Comparison of ENCODE assay signal across 1 cellular context in the genomic region with DNA sequence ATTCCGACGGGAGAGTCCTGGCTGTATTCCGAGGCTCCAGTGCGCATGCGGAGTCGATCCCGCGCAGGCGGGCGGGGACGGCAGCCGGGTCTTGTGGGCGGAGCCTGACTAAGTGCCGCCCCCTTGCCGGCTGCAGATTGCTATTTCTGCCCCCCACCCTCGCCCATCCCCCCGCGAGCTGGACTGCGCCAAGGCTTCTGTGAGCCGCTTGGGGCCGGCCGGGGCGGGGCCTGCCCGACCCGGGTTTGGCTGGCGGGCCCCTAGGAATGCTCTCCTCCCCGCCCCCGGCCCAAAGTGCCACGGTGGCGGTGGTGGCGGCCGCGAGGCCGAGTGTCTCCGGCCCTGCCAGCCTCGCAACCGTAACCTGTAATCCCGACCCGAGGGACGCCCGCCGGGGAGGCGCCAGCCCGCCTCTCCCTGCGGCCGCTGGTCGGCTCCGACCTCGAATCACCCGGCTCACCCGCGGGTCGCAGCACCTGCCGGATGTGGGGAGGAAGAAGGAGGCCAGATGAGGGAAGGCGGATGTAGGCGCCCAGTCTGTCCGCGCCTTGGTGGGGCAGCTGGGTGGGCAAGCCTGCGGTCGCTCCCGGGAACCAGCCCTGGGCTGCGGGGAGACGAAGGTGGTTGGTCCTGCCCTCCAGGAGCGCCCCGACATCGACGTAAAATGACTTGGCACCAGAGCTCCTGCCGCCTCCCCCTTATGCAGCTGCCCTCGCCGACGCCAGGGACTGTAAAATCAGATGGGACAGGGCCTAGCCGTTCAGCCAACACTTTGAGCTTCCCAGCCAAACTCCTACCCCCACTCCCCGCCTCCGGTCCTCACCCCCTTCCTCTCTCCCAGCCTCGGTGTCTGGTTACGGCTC.
TF ChIP-seq lines count a peak whose summit lies in the region.

No MANE protein-coding gene starts in this region.

TF ChIP-seq in K562, 482 proteins besides CTCF, POLR2A, EP300 and RAD21 (continued from another document and continues in another):
- TF ChIP-seq CHD4 (IDR thresholded peaks at IDR 0.05; ENCODE audit: insufficient read depth, insufficient replicate concordance, low read depth, low read length, poor library complexity, severe bottlenecking) = no peak
- no peak for TF ChIP-seq PCBP2 (IDR thresholded peaks at IDR 0.05; ENCODE audit: low read depth, low read length, poor library complexity, severe bottlenecking)
- TF ChIP-seq ZNF239 (CRISPR knock-in tag; IDR thresholded peaks at IDR 0.05) = no peak
- no peak for TF ChIP-seq ZNF707 (CRISPR knock-in tag; conservative IDR thresholded peaks at IDR 0.05)
- TF ChIP-seq SMARCC2 (IDR thresholded peaks at IDR 0.05; ENCODE audit: low read depth) = no peak
- TF ChIP-seq SREBF1 (IDR thresholded peaks at IDR 0.05; ENCODE audit: borderline replicate concordance, low read depth, low read length) = no peak
- no peak for TF ChIP-seq ZNF253 (CRISPR knock-in tag; conservative IDR thresholded peaks at IDR 0.05)
- TF ChIP-seq, protein P1, sequence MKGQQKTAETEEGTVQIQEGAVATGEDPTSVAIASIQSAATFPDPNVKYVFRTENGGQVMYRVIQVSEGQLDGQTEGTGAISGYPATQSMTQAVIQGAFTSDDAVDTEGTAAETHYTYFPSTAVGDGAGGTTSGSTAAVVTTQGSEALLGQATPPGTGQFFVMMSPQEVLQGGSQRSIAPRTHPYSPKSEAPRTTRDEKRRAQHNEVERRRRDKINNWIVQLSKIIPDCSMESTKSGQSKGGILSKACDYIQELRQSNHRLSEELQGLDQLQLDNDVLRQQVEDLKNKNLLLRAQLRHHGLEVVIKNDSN (CRISPR knock-in tag; IDR thresholded peaks at IDR 0.05) = no peak
- no peak for TF ChIP-seq ZNF12 (CRISPR knock-in tag; IDR thresholded peaks at IDR 0.05)
- no peak for TF ChIP-seq MECOM (CRISPR knock-in tag; IDR thresholded peaks at IDR 0.05)
- TF ChIP-seq, protein P2, sequence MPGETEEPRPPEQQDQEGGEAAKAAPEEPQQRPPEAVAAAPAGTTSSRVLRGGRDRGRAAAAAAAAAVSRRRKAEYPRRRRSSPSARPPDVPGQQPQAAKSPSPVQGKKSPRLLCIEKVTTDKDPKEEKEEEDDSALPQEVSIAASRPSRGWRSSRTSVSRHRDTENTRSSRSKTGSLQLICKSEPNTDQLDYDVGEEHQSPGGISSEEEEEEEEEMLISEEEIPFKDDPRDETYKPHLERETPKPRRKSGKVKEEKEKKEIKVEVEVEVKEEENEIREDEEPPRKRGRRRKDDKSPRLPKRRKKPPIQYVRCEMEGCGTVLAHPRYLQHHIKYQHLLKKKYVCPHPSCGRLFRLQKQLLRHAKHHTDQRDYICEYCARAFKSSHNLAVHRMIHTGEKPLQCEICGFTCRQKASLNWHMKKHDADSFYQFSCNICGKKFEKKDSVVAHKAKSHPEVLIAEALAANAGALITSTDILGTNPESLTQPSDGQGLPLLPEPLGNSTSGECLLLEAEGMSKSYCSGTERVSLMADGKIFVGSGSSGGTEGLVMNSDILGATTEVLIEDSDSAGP (CRISPR knock-in tag; IDR thresholded peaks at IDR 0.05) = no peak
- no peak for TF ChIP-seq MCM5 (IDR thresholded peaks at IDR 0.05; ENCODE audit: low read depth)
- TF ChIP-seq TFAM (CRISPR knock-in tag; conservative IDR thresholded peaks at IDR 0.05) = no peak
- TF ChIP-seq TEAD1 (CRISPR knock-in tag; IDR thresholded peaks at IDR 0.05) = peak in 1 of 2 experiments; percentile 24; a peak in 1 of 4 replicates
- TF ChIP-seq YBX1 (IDR thresholded peaks at IDR 0.05) = no peak
- TF ChIP-seq ZNF197 (CRISPR knock-in tag; IDR thresholded peaks at IDR 0.05; ENCODE audit: low read depth) = no peak
- TF ChIP-seq CHD2 (IDR thresholded peaks at IDR 0.05; ENCODE audit: low read depth, low read length) = no peak
- TF ChIP-seq FOXO4 (CRISPR knock-in tag; IDR thresholded peaks at IDR 0.05) = no peak
- peak; percentile 50; the same call in 1 of the 2 replicates for TF ChIP-seq GATAD2B (IDR thresholded peaks at IDR 0.05; ENCODE audit: borderline replicate concordance)
- no peak for TF ChIP-seq CREB5 (CRISPR knock-in tag; IDR thresholded peaks at IDR 0.05)
- no peak for TF ChIP-seq ILK (tag; IDR thresholded peaks at IDR 0.05; ENCODE audit: borderline replicate concordance, low read depth)
- TF ChIP-seq ESRRA (IDR thresholded peaks at IDR 0.05; ENCODE audit: borderline replicate concordance, low read depth) = no peak; the same call in 1 of the 2 replicates
- TF ChIP-seq ZBTB7A (IDR thresholded peaks at IDR 0.05; ENCODE audit: borderline replicate concordance, control insufficient read depth, low read depth, low read length) = peak; percentile 80; the same call in 1 of the 2 replicates
- no peak for TF ChIP-seq PHB2 (IDR thresholded peaks at IDR 0.05; ENCODE audit: low read depth)
- TF ChIP-seq ZNF121 (CRISPR knock-in tag; conservative IDR thresholded peaks at IDR 0.05) = no peak
- TF ChIP-seq KHSRP (IDR thresholded peaks at IDR 0.05) = no peak
- no peak for TF ChIP-seq ZNF165 (CRISPR knock-in tag; IDR thresholded peaks at IDR 0.05; ENCODE audit: borderline replicate concordance)
- no peak for TF ChIP-seq ZZZ3 (IDR thresholded peaks at IDR 0.05)
- no peak for TF ChIP-seq ZNF639 (CRISPR knock-in tag; conservative IDR thresholded peaks at IDR 0.05 in 1 of 2, IDR thresholded peaks at IDR 0.05 in 1 of 2)
- TF ChIP-seq RBM17 (IDR thresholded peaks at IDR 0.05; ENCODE audit: borderline replicate concordance, low read depth, low read length) = no peak
- no peak for TF ChIP-seq PREB (CRISPR knock-in tag; IDR thresholded peaks at IDR 0.05)
- TF ChIP-seq HMG20A (CRISPR knock-in tag; conservative IDR thresholded peaks at IDR 0.05) = no peak
- no peak for TF ChIP-seq TARDBP (IDR thresholded peaks at IDR 0.05)
- 0 out of 2 replicates have a peak, but pooled peaks have one; percentile 32 for TF ChIP-seq CREB3 (tag; conservative IDR thresholded peaks at IDR 0.05; ENCODE audit: low read depth)
- no peak for TF ChIP-seq CAMTA2 (CRISPR knock-in tag; conservative IDR thresholded peaks at IDR 0.05)
- no peak for TF ChIP-seq XRCC5 (IDR thresholded peaks at IDR 0.05; ENCODE audit: low read depth, low read length)
- TF ChIP-seq CBFB (CRISPR knock-in tag; IDR thresholded peaks at IDR 0.05) = no peak
- no peak for TF ChIP-seq BRCA1 (IDR thresholded peaks at IDR 0.05)
- TF ChIP-seq BRCA1 (CRISPR knock-in tag; IDR thresholded peaks at IDR 0.05) = no peak
- TF ChIP-seq ZC3H11A (IDR thresholded peaks at IDR 0.05; ENCODE audit: low read depth, low read length) = no peak
- no peak for TF ChIP-seq SIN3A (IDR thresholded peaks at IDR 0.05; ENCODE audit: borderline replicate concordance in 2 of 2, control insufficient read depth in 1 of 2, low read depth in 2 of 2, low read length in 2 of 2)
- TF ChIP-seq, protein P3, sequence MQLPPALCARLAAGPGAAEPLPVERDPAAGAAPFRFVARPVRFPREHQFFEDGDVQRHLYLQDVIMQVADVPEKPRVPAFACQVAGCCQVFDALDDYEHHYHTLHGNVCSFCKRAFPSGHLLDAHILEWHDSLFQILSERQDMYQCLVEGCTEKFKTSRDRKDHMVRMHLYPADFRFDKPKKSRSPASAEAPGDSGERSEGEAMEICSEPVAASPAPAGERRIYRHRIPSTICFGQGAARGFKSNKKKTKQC (CRISPR knock-in tag; IDR thresholded peaks at IDR 0.05) = no peak
- no peak for TF ChIP-seq SMC3 (conservative IDR thresholded peaks at IDR 0.05; ENCODE audit: insufficient read depth, low read depth, low read length)
- TF ChIP-seq, protein P4, sequence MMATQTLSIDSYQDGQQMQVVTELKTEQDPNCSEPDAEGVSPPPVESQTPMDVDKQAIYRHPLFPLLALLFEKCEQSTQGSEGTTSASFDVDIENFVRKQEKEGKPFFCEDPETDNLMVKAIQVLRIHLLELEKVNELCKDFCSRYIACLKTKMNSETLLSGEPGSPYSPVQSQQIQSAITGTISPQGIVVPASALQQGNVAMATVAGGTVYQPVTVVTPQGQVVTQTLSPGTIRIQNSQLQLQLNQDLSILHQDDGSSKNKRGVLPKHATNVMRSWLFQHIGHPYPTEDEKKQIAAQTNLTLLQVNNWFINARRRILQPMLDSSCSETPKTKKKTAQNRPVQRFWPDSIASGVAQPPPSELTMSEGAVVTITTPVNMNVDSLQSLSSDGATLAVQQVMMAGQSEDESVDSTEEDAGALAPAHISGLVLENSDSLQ (IDR thresholded peaks at IDR 0.05) = no peak
- TF ChIP-seq ARHGAP35 (IDR thresholded peaks at IDR 0.05; ENCODE audit: partially characterized antibody) = no peak
- TF ChIP-seq, protein P5, sequence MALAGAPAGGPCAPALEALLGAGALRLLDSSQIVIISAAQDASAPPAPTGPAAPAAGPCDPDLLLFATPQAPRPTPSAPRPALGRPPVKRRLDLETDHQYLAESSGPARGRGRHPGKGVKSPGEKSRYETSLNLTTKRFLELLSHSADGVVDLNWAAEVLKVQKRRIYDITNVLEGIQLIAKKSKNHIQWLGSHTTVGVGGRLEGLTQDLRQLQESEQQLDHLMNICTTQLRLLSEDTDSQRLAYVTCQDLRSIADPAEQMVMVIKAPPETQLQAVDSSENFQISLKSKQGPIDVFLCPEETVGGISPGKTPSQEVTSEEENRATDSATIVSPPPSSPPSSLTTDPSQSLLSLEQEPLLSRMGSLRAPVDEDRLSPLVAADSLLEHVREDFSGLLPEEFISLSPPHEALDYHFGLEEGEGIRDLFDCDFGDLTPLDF (CRISPR knock-in tag; IDR thresholded peaks at IDR 0.05) = no peak; the same call in 1 of the 2 replicates
- TF ChIP-seq ZKSCAN8 (CRISPR knock-in tag; IDR thresholded peaks at IDR 0.05) = no peak
- no peak for TF ChIP-seq NFXL1 (CRISPR knock-in tag; IDR thresholded peaks at IDR 0.05)
- peak; percentile 79 for TF ChIP-seq CCNT2 (IDR thresholded peaks at IDR 0.05; ENCODE audit: borderline replicate concordance, extremely low read depth, insufficient read length, low read depth, low read length)
- TF ChIP-seq MTF1 (CRISPR knock-in tag; IDR thresholded peaks at IDR 0.05; ENCODE audit: borderline replicate concordance) = no peak
- no peak for TF ChIP-seq HMG20B (CRISPR knock-in tag; IDR thresholded peaks at IDR 0.05)
